8 cellular contexts compared by ENCODE assay signal in genomic region chr11:11022126-11022730, GRCh38.
A peak's percentile ranks its signal among the peaks of the same experiment; 100 is the strongest.
DNase-seq lines count a peak whose midpoint lies in the region; ATAC-seq and TF ChIP-seq lines count a peak whose summit lies in the region.

No MANE protein-coding gene starts in this region.

- H3K4me3 ChIP-seq in astrocyte of the spinal cord (ENCODE audit: low read depth, low read length), result no peak overlapping the region
- no peak overlapping the region for H3K4me3 ChIP-seq in lung

- no peaks in the 10 kb centered on the region for H3K36me3 ChIP-seq in lung (ENCODE audit: control insufficient read depth in 2 of 2, insufficient read depth in 2 of 2, low read length in 2 of 2)

- WGBS in lung, 2 donors, result 27% methylated on average over 4 of the region's 4 CpGs

- H3K27me3 Mint-ChIP-seq in stimulated activated naive B cell treated with anti-CD40 and anti-IgM and Interleukin-4, amounts not matched to agents 10 μg/mL and 1 μg/mL and 100 μg/mL, for 72 hours, result peaks cover 9 to 18% of the 10 kb centered on the region in 2 donors

- H3K4me1 Mint-ChIP-seq in stimulated activated effector memory CD8-positive, alpha-beta T cell treated with anti-CD3 and anti-CD28 coated beads, Interleukin-12 subunit alpha, Interleukin-12 subunit beta, amount 100 ng/mL, for 72 hours, result no peaks in the 10 kb centered on the region
- H3K4me1 Mint-ChIP-seq in stimulated activated naive B cell treated with anti-CD40 and anti-IgM and Interleukin-4, amounts not matched to agents 10 μg/mL and 1 μg/mL and 100 μg/mL, for 72 hours, result peaks cover 0 to 20% of the 10 kb centered on the region in 2 donors

- H3K9me3 Mint-ChIP-seq in stimulated activated effector memory CD8-positive, alpha-beta T cell treated with anti-CD3 and anti-CD28 coated beads, Interleukin-12 subunit alpha, Interleukin-12 subunit beta, amount 100 ng/mL, for 72 hours, result no peaks in the 10 kb centered on the region
- H3K9me3 Mint-ChIP-seq in stimulated activated naive B cell treated with anti-CD40 and anti-IgM and Interleukin-4, amounts not matched to agents 10 μg/mL and 1 μg/mL and 100 μg/mL, for 72 hours, result no peaks in the 10 kb centered on the region

- no peak overlapping the region for H3K27ac ChIP-seq in lung (ENCODE audit: low read depth in 1 of 2, low read length in 1 of 2)

- no peak overlapping the region for H3K27ac Mint-ChIP-seq in stimulated activated effector memory CD8-positive, alpha-beta T cell treated with anti-CD3 and anti-CD28 coated beads, Interleukin-12 subunit alpha, Interleukin-12 subunit beta, amount 100 ng/mL, for 72 hours
- no peak overlapping the region for H3K27ac Mint-ChIP-seq in stimulated activated naive B cell treated with anti-CD40 and anti-IgM and Interleukin-4, amounts not matched to agents 10 μg/mL and 1 μg/mL and 100 μg/mL, for 72 hours

- H3K27me3 ChIP-seq in lung (ENCODE audit: control insufficient read depth, insufficient read depth), result no peaks in the 10 kb centered on the region

- no peaks in the 10 kb centered on the region for H3K4me1 ChIP-seq in lung (ENCODE audit: control insufficient read depth in 2 of 2, insufficient read depth in 2 of 2, low read length in 2 of 2)

- DNase-seq in NCI-H446 (lab: John Stamatoyannopoulos, UW) (peak; percentile 17 to 31), NCI-H446 treated with DMSO at 0.1 percent for 48 hours (lab: John Stamatoyannopoulos, UW) (no peak), LoVo (ENCODE audit: low spot score) (peak; percentile 45), astrocyte of the spinal cord (ENCODE audit: low read depth, low spot score) (peak; percentile 29), lung (ENCODE audit: low spot score) (no peak), AG08396 (ENCODE audit: low spot score) (no peak)
- DNase-seq in stimulated activated effector memory CD8-positive, alpha-beta T cell treated with anti-CD3 and anti-CD28 coated beads, Interleukin-12 subunit alpha, Interleukin-12 subunit beta, amount 100 ng/mL, for 72 hours (ENCODE audit: low spot score in 2 of 2), result no peak
- DNase-seq in stimulated activated naive B cell treated with anti-CD40 and anti-IgM and Interleukin-4, amounts not matched to agents 10 μg/mL and 1 μg/mL and 100 μg/mL, for 72 hours, result no peak

- in situ Hi-C loops in astrocyte of the spinal cord (cut with HindIII; ENCODE audit: low sequenced_read_pairs), result no loop called here

- TF ChIP-seq CTCF in astrocyte of the spinal cord (IDR thresholded peaks at IDR 0.05; ENCODE audit: low read depth, low read length) (peak; percentile 45), lung (IDR thresholded peaks at IDR 0.05; ENCODE audit: control extremely low read depth, extremely low read depth) (peak; percentile 11)

- peak; percentile 68 for ATAC-seq in lung (ENCODE audit: insufficient read depth, low FRiP score)
- ATAC-seq in stimulated activated effector memory CD8-positive, alpha-beta T cell treated with anti-CD3 and anti-CD28 coated beads, Interleukin-12 subunit alpha, Interleukin-12 subunit beta, amount 100 ng/mL, for 72 hours, result no peak
- ATAC-seq in stimulated activated naive B cell treated with anti-CD40 and anti-IgM and Interleukin-4, amounts not matched to agents 10 μg/mL and 1 μg/mL and 100 μg/mL, for 72 hours (replicated peaks), result no peak

- no peaks in the 10 kb centered on the region for H3K36me3 Mint-ChIP-seq in stimulated activated effector memory CD8-positive, alpha-beta T cell treated with anti-CD3 and anti-CD28 coated beads, Interleukin-12 subunit alpha, Interleukin-12 subunit beta, amount 100 ng/mL, for 72 hours
- no peaks in the 10 kb centered on the region for H3K36me3 Mint-ChIP-seq in stimulated activated naive B cell treated with anti-CD40 and anti-IgM and Interleukin-4, amounts not matched to agents 10 μg/mL and 1 μg/mL and 100 μg/mL, for 72 hours

- no peak overlapping the region for H3K4me3 Mint-ChIP-seq in stimulated activated effector memory CD8-positive, alpha-beta T cell treated with anti-CD3 and anti-CD28 coated beads, Interleukin-12 subunit alpha, Interleukin-12 subunit beta, amount 100 ng/mL, for 72 hours
- no peak overlapping the region for H3K4me3 Mint-ChIP-seq in stimulated activated naive B cell treated with anti-CD40 and anti-IgM and Interleukin-4, amounts not matched to agents 10 μg/mL and 1 μg/mL and 100 μg/mL, for 72 hours

- no peaks in the 10 kb centered on the region for H3K9me3 ChIP-seq in lung (ENCODE audit: control insufficient read depth in 2 of 2, insufficient read depth in 1 of 2, low read length in 1 of 2)

Comparison
In these comparisons a context has a peak if more than half of its experiments do, and no peak if none do; other contexts are left out.
1. DNase-seq: peak in NCI-H446 (2 of 2), LoVo (single experiment) and astrocyte of the spinal cord (single experiment); none in NCI-H446 treated with DMSO at 0.1 percent for 48 hours (single experiment), lung (single experiment), AG08396 (single experiment), stimulated activated effector memory CD8-positive, alpha-beta T cell treated with anti-CD3 and anti-CD28 coated beads, Interleukin-12 subunit alpha, Interleukin-12 subunit beta, amount 100 ng/mL, for 72 hours (0 of 2) and stimulated activated naive B cell treated with anti-CD40 and anti-IgM and Interleukin-4, amounts not matched to agents 10 μg/mL and 1 μg/mL and 100 μg/mL, for 72 hours (single experiment).